17 cellular contexts compared by ENCODE assay signal in genomic region chr7:1112625-1113547, GRCh38. TPM values are rescaled to one million over a fixed set of nuclear protein-coding genes. Genes with fewer than 3 reads are reported as not detected.
"Had no signal": no experiment of that assay in that cellular context is flagged by ENCODE, and none has a peak within 500 bp of the region (broad histone marks: within the 10 kb centered on the region; RNA-seq: fewer than 3 reads in every experiment).

No MANE protein-coding gene starts in this region.

- H3K4me1 ChIP-seq: gastrocnemius medialis, prostate gland, right lobe of liver, testis, upper lobe of left lung had no signal

- H3K27me3 ChIP-seq: dorsolateral prefrontal cortex, gastrocnemius medialis, heart right ventricle, right lobe of liver, testis, upper lobe of left lung had no signal

- H3K27ac Mint-ChIP-seq: activated CD4-positive, alpha-beta T cell treated with anti-CD3 and anti-CD28 coated beads, Interleukin-2, amount 10 ng/mL, durations not matched to agents 7 days and 5 days; activated T-helper 1 cell treated with anti-CD3 and anti-CD28 coated beads, Interleukin-12 subunit alpha, Interleukin-12 subunit beta, Interleukin-2, Interleukin-4 antibody, amounts not matched to agents 30 ng/mL and 10 ng/mL and 1 ng/mL, durations not matched to agents 14 hours and 24 hours and 36 hours; endodermal cell; T-cell had no signal

- ATAC-seq: gastrocnemius medialis; naive thymus-derived CD8-positive, alpha-beta T cell; stimulated activated naive CD8-positive, alpha-beta T cell treated with anti-CD3 and anti-CD28 coated beads, Interleukin-15, amount 100 ng/mL, for 72 hours; T-cell had no signal

- H3K4me3 Mint-ChIP-seq: activated CD4-positive, alpha-beta T cell treated with anti-CD3 and anti-CD28 coated beads, Interleukin-2, amount 10 ng/mL, durations not matched to agents 7 days and 5 days; activated T-helper 1 cell treated with anti-CD3 and anti-CD28 coated beads, Interleukin-12 subunit alpha, Interleukin-12 subunit beta, Interleukin-2, Interleukin-4 antibody, amounts not matched to agents 30 ng/mL and 10 ng/mL and 1 ng/mL, durations not matched to agents 14 hours and 24 hours and 36 hours; endodermal cell; naive thymus-derived CD8-positive, alpha-beta T cell; stimulated activated naive CD8-positive, alpha-beta T cell treated with anti-CD3 and anti-CD28 coated beads, Interleukin-15, amount 100 ng/mL, for 72 hours; T-cell had no signal

- H3K36me3 ChIP-seq: gastrocnemius medialis, heart right ventricle, prostate gland, right lobe of liver had no signal

- H3K9me3 ChIP-seq: gastrocnemius medialis, heart right ventricle, prostate gland, right lobe of liver, testis, upper lobe of left lung had no signal

- H3K4me1 Mint-ChIP-seq: endodermal cell, T-cell had no signal

- H3K36me3 Mint-ChIP-seq: T-cell had no signal

- DNase-seq: activated CD4-positive, alpha-beta T cell treated with anti-CD3 and anti-CD28 coated beads, Interleukin-2, amount 10 ng/mL, durations not matched to agents 7 days and 5 days; activated naive CD4-positive, alpha-beta T cell; endodermal cell; gastrocnemius medialis; heart right ventricle; mesenchymal stem cell; stimulated activated CD4-positive, alpha-beta T cell treated with anti-CD3 and anti-CD28 coated beads, Interleukin-1b, Interleukin-23, amount 100 ng/mL, for 48 hours; stimulated activated naive CD8-positive, alpha-beta T cell treated with anti-CD3 and anti-CD28 coated beads, Interleukin-15, amount 100 ng/mL, for 72 hours; T-cell; T-helper 9 cell; testis had no signal

- H3K27me3 Mint-ChIP-seq: activated CD4-positive, alpha-beta T cell treated with anti-CD3 and anti-CD28 coated beads, Interleukin-2, amount 10 ng/mL, durations not matched to agents 7 days and 5 days; naive thymus-derived CD8-positive, alpha-beta T cell; stimulated activated naive CD8-positive, alpha-beta T cell treated with anti-CD3 and anti-CD28 coated beads, Interleukin-15, amount 100 ng/mL, for 72 hours; T-cell had no signal

- H3K9me3 Mint-ChIP-seq: activated CD4-positive, alpha-beta T cell treated with anti-CD3 and anti-CD28 coated beads, Interleukin-2, amount 10 ng/mL, durations not matched to agents 7 days and 5 days; activated T-helper 1 cell treated with anti-CD3 and anti-CD28 coated beads, Interleukin-12 subunit alpha, Interleukin-12 subunit beta, Interleukin-2, Interleukin-4 antibody, amounts not matched to agents 30 ng/mL and 10 ng/mL and 1 ng/mL, durations not matched to agents 14 hours and 24 hours and 36 hours; naive thymus-derived CD8-positive, alpha-beta T cell; T-cell had no signal

- H3K27ac ChIP-seq: gastrocnemius medialis, prostate gland, right lobe of liver, testis, upper lobe of left lung had no signal

- H3K4me3 ChIP-seq: dorsolateral prefrontal cortex, gastrocnemius medialis, heart right ventricle, prostate gland, right lobe of liver, testis, upper lobe of left lung had no signal

RNA-seq across cellular contexts. Expression of gene GPER1, which starts 25.0 kb away (rescaled TPM):
- total RNA-seq: activated T-helper 1 cell treated with anti-CD3 and anti-CD28 coated beads, Interleukin-12 subunit alpha, Interleukin-12 subunit beta, Interleukin-2, Interleukin-4 antibody, amounts not matched to agents 30 ng/mL and 10 ng/mL and 1 ng/mL, durations not matched to agents 14 hours and 24 hours and 36 hours had no signal
